6 cellular contexts compared by ENCODE assay signal in the genomic region with DNA sequence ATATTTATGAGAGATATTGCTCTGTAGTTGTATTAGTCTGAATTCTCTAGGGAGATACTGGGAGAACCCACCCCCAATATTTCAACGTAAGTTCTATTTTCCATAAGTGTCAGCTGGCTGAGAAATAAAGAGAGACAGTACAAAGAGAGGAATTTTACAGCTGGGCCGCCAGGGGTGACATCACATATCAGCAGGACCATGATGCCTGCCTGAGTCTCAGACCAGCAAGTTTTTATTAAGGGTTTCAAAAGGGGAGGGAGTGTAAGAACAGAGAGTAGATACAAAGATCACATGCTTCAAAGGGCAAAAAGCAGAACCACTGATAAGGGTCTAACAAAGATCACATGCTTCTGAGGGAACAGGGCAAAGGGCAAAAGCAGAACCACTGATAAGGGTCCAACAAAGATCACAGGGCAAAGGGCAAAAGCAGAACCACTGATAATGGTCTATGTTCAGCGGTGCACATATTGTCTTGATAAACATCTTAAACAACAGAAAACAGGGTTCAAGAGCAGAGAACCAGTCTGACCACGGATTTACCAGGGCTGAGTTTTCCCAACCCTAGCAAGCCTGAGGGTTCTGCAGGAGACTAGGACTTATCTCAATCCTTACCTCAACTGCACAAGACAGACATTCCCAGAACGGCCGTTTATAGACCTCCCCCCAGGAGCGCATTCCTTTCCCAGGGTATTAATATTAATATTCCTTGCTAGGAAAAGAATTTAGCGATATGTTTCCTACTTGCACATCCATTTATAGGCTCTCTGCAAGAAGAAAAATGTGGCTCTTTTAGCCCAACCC. TPM values are rescaled to one million over a fixed set of nuclear protein-coding genes. Genes with fewer than 3 reads are reported as not detected.
DNase-seq lines count a peak whose midpoint lies in the region; ATAC-seq, FAIRE-seq and TF ChIP-seq lines count a peak whose summit lies in the region.
"Not testable (repeated sequence)": the region's sequence is repeated elsewhere in the genome, so short reads cannot be mapped to it uniquely, and the experiment has no call there.

No MANE protein-coding gene starts in this region.

- H3K36me3 Mint-ChIP-seq in Caco-2 (ENCODE audit: insufficient read depth, unreplicated experiment) = peaks cover 32% of the 10 kb centered on the region

- not testable (repeated sequence) for H3K9me1 ChIP-seq in K562 (ENCODE audit: control insufficient read depth, insufficient read depth, low read length)

- not testable (repeated sequence) for H4K20me1 ChIP-seq in HCT116 (ENCODE audit: insufficient read depth); OCI-LY7 (ENCODE audit: insufficient read depth, low read length); K562 (replicated peaks; ENCODE audit: control insufficient read depth, insufficient read depth, low read length); HepG2 (ENCODE audit: insufficient read depth, low read length)

- peak; percentile 48 to 49 for DNase-seq in Caco-2
- DNase-seq in HCT116 (ENCODE audit: low read depth, low spot score); K562 (ENCODE audit: extremely low read depth in 1 of 4, low spot score in 3 of 4); HepG2 (ENCODE audit: low spot score): not testable (repeated sequence)
- DNase-seq in OCI-LY7 (ENCODE audit: low spot score) = peak; percentile 7
- DNase-seq in small intestine = peak; percentile 63

- ATAC-seq in HCT116, K562, HepG2: not testable (repeated sequence)

- H3K4me3 Mint-ChIP-seq in Caco-2 (ENCODE audit: unreplicated experiment) = not testable (repeated sequence)

- 33% methylated on average over 8 of the region's 8 CpGs for WGBS in K562 (ENCODE audit: insufficient coverage, low coverage, missing lambda C conversion rate)
- WGBS in HepG2 (ENCODE audit: low lambda C conversion rate) = 87% methylated on average over 8 of the region's 8 CpGs
- WGBS in small intestine, 3 donors = 63 to 82% (median 72%) methylated on average over 8 of the region's 8 CpGs

- not testable (repeated sequence) for BruUV-seq in Caco-2 (replicated peaks; lab: Mats Ljungman, UMichigan); HCT116 (replicated peaks; lab: Mats Ljungman, UMichigan); OCI-LY7 (replicated peaks; lab: Mats Ljungman, UMichigan); K562 (replicated peaks; lab: Mats Ljungman, UMichigan); HepG2 (replicated peaks; lab: Mats Ljungman, UMichigan)

- H3K9me2 ChIP-seq in HCT116 (ENCODE audit: insufficient read depth); OCI-LY7 (ENCODE audit: insufficient read depth, low read length): not testable (repeated sequence)

- CTCF ChIA-PET in Caco-2 (lab: Charles Lee); HCT116 (lab: Charles Lee); K562 (lab: Yijun Ruan, JAX; ENCODE audit: low intra/inter-chr PET ratio); HepG2 (lab: Yijun Ruan, JAX; ENCODE audit: low intra/inter-chr PET ratio, low total read pairs): not testable (repeated sequence)
- CTCF ChIA-PET in OCI-LY7 (lab: Charles Lee; ENCODE audit: unreplicated experiment) = interaction anchor here (0.6 kb wide), 1 partner anchor 400 kb away, joined by 3 read pairs; no protein-coding TSS in a partner anchor

- H3K9me3 ChIP-seq in Caco-2 (peaks cover 43% of the 10 kb centered on the region), HepG2 (ENCODE audit: low read length) (peaks cover 24% of the 10 kb centered on the region)
- not testable (repeated sequence) for H3K9me3 ChIP-seq in HCT116 (ENCODE audit: control insufficient read depth in 1 of 2, insufficient read depth in 1 of 2, low read depth in 1 of 2, low read length in 2 of 2); OCI-LY7 (ENCODE audit: low read length); K562 (replicated peaks; ENCODE audit: control insufficient read depth, insufficient read depth, low read depth, low read length); small intestine (ENCODE audit: control insufficient read depth, low read depth)

- not testable (repeated sequence) for FAIRE-seq in K562 (lab: Jason Lieb, UNC); HepG2 (lab: Jason Lieb, UNC); small intestine (lab: Jason Lieb, UNC)

- H3K27me3 ChIP-seq in Caco-2 (replicated peaks; ENCODE audit: control insufficient read depth, insufficient read depth, low read length); HCT116 (ENCODE audit: insufficient read depth, low read length); K562 (ENCODE audit: control insufficient read depth in 2 of 2, insufficient read depth in 2 of 2, low read length in 2 of 2); HepG2 (ENCODE audit: control insufficient read depth in 1 of 2, insufficient read depth in 2 of 2, low read length in 2 of 2); small intestine (ENCODE audit: control insufficient read depth in 2 of 2, insufficient read depth in 2 of 2, low read length in 2 of 2): not testable (repeated sequence)

- RAD21 ChIA-PET in HCT116 (lab: Charles Lee; ENCODE audit: low non-redundant PET in 1 of 2, low total read pairs in 2 of 2, uncharacterized antibody in 2 of 2, unreplicated experiment in 2 of 2) = not testable (repeated sequence)

- H3K27ac ChIP-seq in HCT116 (ENCODE audit: low read depth, low read length); OCI-LY7 (ENCODE audit: low read depth, low read length, poor library complexity, severe bottlenecking); K562 (ENCODE audit: extremely low read depth, low read depth, low read length): not testable (repeated sequence)
- peak overlapping the region; percentile 14 for H3K27ac ChIP-seq in HepG2 (ENCODE audit: extremely low read length, insufficient read depth, low read length)
- peak overlapping the region in 1 of 2 donors; percentile 20 for H3K27ac ChIP-seq in small intestine (ENCODE audit: low read depth in 1 of 2, low read length in 1 of 2)

- H3K4me2 ChIP-seq in HCT116 (ENCODE audit: low read length); OCI-LY7 (ENCODE audit: low read length); K562 (ENCODE audit: insufficient read depth, low read length); HepG2 (ENCODE audit: low read depth, low read length): not testable (repeated sequence)

- TF ChIP-seq CTCF in Caco-2 (IDR thresholded peaks at IDR 0.05; ENCODE audit: insufficient read depth in 1 of 2, low read depth in 1 of 2, low read length in 1 of 2, severe bottlenecking in 1 of 2, unreplicated experiment in 1 of 2); HCT116 (IDR thresholded peaks at IDR 0.05 in 2 of 3, conservative IDR thresholded peaks at IDR 0.05 in 1 of 3; ENCODE audit: borderline replicate concordance in 1 of 3, insufficient read depth in 1 of 3, low read depth in 2 of 3, low read length in 2 of 3); OCI-LY7 (conservative IDR thresholded peaks at IDR 0.05; ENCODE audit: low read length); K562 (IDR thresholded peaks at IDR 0.05 in 2 of 3, conservative IDR thresholded peaks at IDR 0.05 in 1 of 3; ENCODE audit: insufficient read depth in 2 of 3, low read depth in 1 of 3, low read length in 3 of 3); HepG2 (CRISPR knock-in tag; IDR thresholded peaks at IDR 0.05): not testable (repeated sequence)

- peak overlapping the region; percentile 39 for H3K27ac Mint-ChIP-seq in Caco-2 (ENCODE audit: unreplicated experiment)

- intact Hi-C loops in Caco-2 (cut with micrococcal nuclease; ENCODE audit: unreplicated experiment); HCT116 (cut with micrococcal nuclease); OCI-LY7 (cut with micrococcal nuclease; ENCODE audit: unreplicated experiment); K562 (cut with micrococcal nuclease); HepG2 (cut with micrococcal nuclease; ENCODE audit: unreplicated experiment): not testable (repeated sequence)

- H3K79me2 ChIP-seq in HCT116 (ENCODE audit: insufficient read depth, low read length); OCI-LY7 (ENCODE audit: insufficient read depth, low read depth, low read length); K562 (ENCODE audit: control insufficient read depth, insufficient read depth, low read length); HepG2 (ENCODE audit: insufficient read depth, low read length): not testable (repeated sequence)

- H3K4me1 ChIP-seq in Caco-2 (peaks cover 21% of the 10 kb centered on the region), HepG2 (ENCODE audit: insufficient read depth, low read length) (peaks cover 14% of the 10 kb centered on the region)
- H3K4me1 ChIP-seq in HCT116 (ENCODE audit: control insufficient read depth in 1 of 2, insufficient read depth in 2 of 2, low read length in 2 of 2); OCI-LY7 (ENCODE audit: insufficient read depth, low read length, poor library complexity, severe bottlenecking); K562 (replicated peaks in 1 of 2; ENCODE audit: control insufficient read depth in 2 of 2, insufficient read depth in 2 of 2, low read length in 2 of 2); small intestine (ENCODE audit: control insufficient read depth in 2 of 2, insufficient read depth in 1 of 2, low read depth in 1 of 2, low read length in 1 of 2): not testable (repeated sequence)

- not testable (repeated sequence) for H3K27me3 Mint-ChIP-seq in Caco-2 (ENCODE audit: insufficient read depth, unreplicated experiment)

- TF ChIP-seq RAD21 in HCT116 (IDR thresholded peaks at IDR 0.05; ENCODE audit: low read depth); K562 (CRISPR knock-in tag; conservative IDR thresholded peaks at IDR 0.05 in 1 of 2, IDR thresholded peaks at IDR 0.05 in 1 of 2); HepG2 (CRISPR knock-in tag; IDR thresholded peaks at IDR 0.05): not testable (repeated sequence)

- H3K4me3 ChIP-seq in Caco-2 (ENCODE audit: low read depth, low read length); HCT116 (replicated peaks in 1 of 2; ENCODE audit: low read depth in 1 of 2, low read length in 2 of 2); OCI-LY7 (ENCODE audit: low read depth, low read length, poor library complexity, severe bottlenecking); K562; HepG2 (replicated peaks in 1 of 3; ENCODE audit: insufficient read depth in 1 of 3, low read depth in 2 of 3, low read length in 3 of 3); small intestine (ENCODE audit: low read depth in 1 of 2, low read length in 2 of 2): not testable (repeated sequence)

- not testable (repeated sequence) for H3K36me3 ChIP-seq in Caco-2 (ENCODE audit: control insufficient read depth, insufficient read depth, low read length); HCT116 (ENCODE audit: control insufficient read depth in 1 of 2, insufficient read depth in 2 of 2, low read length in 2 of 2); OCI-LY7 (ENCODE audit: insufficient read depth, low read length); K562 (ENCODE audit: control insufficient read depth, insufficient read depth, low read length); HepG2 (replicated peaks in 1 of 2; ENCODE audit: control insufficient read depth in 1 of 2, insufficient read depth in 2 of 2, low read length in 2 of 2); small intestine (ENCODE audit: control insufficient read depth in 2 of 2, insufficient read depth in 2 of 2, low read length in 2 of 2)

- H3K4me1 Mint-ChIP-seq in Caco-2 (ENCODE audit: low read depth, unreplicated experiment) = peaks cover 23% of the 10 kb centered on the region

- not testable (repeated sequence) for TF ChIP-seq POLR2A in HCT116 (IDR thresholded peaks at IDR 0.05; ENCODE audit: borderline replicate concordance, extremely low read depth, insufficient read depth, insufficient read length); K562 (conservative IDR thresholded peaks at IDR 0.05); HepG2 (IDR thresholded peaks at IDR 0.05; ENCODE audit: insufficient read depth in 1 of 2, low read depth in 2 of 2, low read length in 2 of 2)

- in situ Hi-C loops in K562 (cut with MboI) = loop anchor here (10.0 kb wide), 1 partner anchor 625 kb away; no protein-coding TSS in a partner anchor
- in situ Hi-C loops in HepG2 (cut with HindIII; ENCODE audit: extremely low pct_ligation_motif_present, low pct_unique_long_range_greater_than_20kb) = not testable (repeated sequence)

- POLR2A ChIA-PET in Caco-2 (lab: Charles Lee); HCT116 (lab: Charles Lee); OCI-LY7 (lab: Charles Lee); K562 (lab: Yijun Ruan, JAX); HepG2 (lab: Yijun Ruan, JAX): not testable (repeated sequence)

- H3K9me3 Mint-ChIP-seq in Caco-2 (ENCODE audit: unreplicated experiment) = peaks cover 47% of the 10 kb centered on the region

- TF ChIP-seq EP300 in K562 (IDR thresholded peaks at IDR 0.05; ENCODE audit: low read length); HepG2 (IDR thresholded peaks at IDR 0.05; ENCODE audit: low read depth in 2 of 2, low read length in 2 of 2); HepG2 (CRISPR knock-in tag; IDR thresholded peaks at IDR 0.05; ENCODE audit: borderline replicate concordance): not testable (repeated sequence)

- not testable (repeated sequence) for H3K9ac ChIP-seq in HCT116 (ENCODE audit: low read length); K562 (ENCODE audit: insufficient read depth in 1 of 2, low read depth in 2 of 2, low read length in 2 of 2); HepG2 (ENCODE audit: insufficient read depth, low read depth, low read length)

- H2AFZ ChIP-seq in HCT116 (ENCODE audit: low read depth, low read length, poor library complexity, severe bottlenecking); OCI-LY7 (ENCODE audit: low read length); K562 (ENCODE audit: low read depth, low read length); HepG2 (ENCODE audit: low read length): not testable (repeated sequence)

RNA-seq across cellular contexts. Expression of gene BTD, which starts 18.3 kb away (rescaled TPM):
- total RNA-seq in Caco-2 (2022) (11.1 and 11.8 TPM in 2 replicates), HCT116 (2021; ENCODE audit: unreplicated experiment) (5.0 TPM), OCI-LY7 (2022) (4.2 and 4.8 TPM in 2 replicates), K562 (2014; rRNA removed) (5.8 and 7.5 TPM in 2 replicates), K562 (2014; rRNA removed; fragmentation: Illumina TruSeq; extraction: Trizol) (7.0 and 8.4 TPM in 2 replicates), K562 (2015; rRNA removed; fragmentation: Illumina TruSeq; extraction: Trizol) (6.6 and 9.2 TPM in 2 replicates), K562 (2021) (7.5 and 8.5 TPM in 2 replicates), HepG2 (2016; rRNA removed; fragmentation: Illumina TruSeq; extraction: Trizol) (12.4 and 15.7 TPM in 2 replicates)
- polyA plus RNA-seq in HCT116 (2012) = 5.3 and 6.7 TPM in 2 replicates
- total RNA-seq in OCI-LY7 (2014; rRNA removed; shearing (Covaris generic)) = 4.7 and 6.0 TPM in 2 replicates
- 15.1 and 17.2 TPM in 2 replicates for total RNA-seq in K562 (2011; cell fraction: chromatin; rRNA removed; ENCODE audit: low replicate concordance)
- total RNA-seq in K562 (2011; cell fraction: nucleolus; rRNA removed) = 20.2 and 22.9 TPM in 2 replicates
- total RNA-seq in K562 (2011; cell fraction: nucleoplasm; rRNA removed) = 28.9 and 36.2 TPM in 2 replicates
- polyA plus RNA-seq in K562 (2011; rRNA removed) (18.0 and 18.5 TPM in 2 replicates), K562 (2014; fragmentation: Illumina TruSeq; extraction: Trizol) (9.1 and 10.7 TPM in 2 replicates), K562 (2014; fragmentation: Nextera tagmentation; extraction: Ambion mirVana) (10 to 100 TPM; 24.3 to 26.2 TPM), K562 (2014; rRNA removed) (10.6 and 11.2 TPM in 2 replicates), HepG2 (2011; rRNA removed) (35.3 and 35.5 TPM in 2 replicates), small intestine (10 to 100 TPM; 20.6 to 37.6 (median 29.0) TPM)
- polyA plus RNA-seq in K562 (2011; cell fraction: cytosol; rRNA removed) = 16.8 and 20.5 TPM in 2 replicates
- polyA plus RNA-seq in K562 (2011; cell fraction: nucleus; rRNA removed) = 10.3 and 13.8 TPM in 2 replicates
- polyA plus RNA-seq in K562 (2012) = 10.7 and 12.9 TPM in 2 replicates
- polyA minus RNA-seq in K562 (2011; rRNA and poly(A)+ RNA removed) = 12.0 and 15.3 TPM in 2 replicates
- 3.9 and 5.2 TPM in 2 replicates for polyA minus RNA-seq in K562 (2011; cell fraction: cytosol; rRNA and poly(A)+ RNA removed)
- polyA minus RNA-seq in K562 (2011; cell fraction: nucleus; rRNA and poly(A)+ RNA removed) = 5.9 and 14.4 TPM in 2 replicates
- total RNA-seq in HepG2 (2016; cell fraction: cytosol; rRNA removed; fragmentation: Illumina TruSeq; extraction: Trizol; ENCODE audit: low read depth) = 3.3 and 4.1 TPM in 2 replicates
- 10.3 and 17.5 TPM in 2 replicates for total RNA-seq in HepG2 (2016; cell fraction: insoluble cytoplasmic fraction; rRNA removed; fragmentation: Illumina TruSeq; extraction: Trizol)
- 5.8 and 6.0 TPM in 2 replicates for total RNA-seq in HepG2 (2016; cell fraction: membrane; rRNA removed; fragmentation: Illumina TruSeq; extraction: Trizol)
- 16.3 and 19.1 TPM in 2 replicates for total RNA-seq in HepG2 (2016; cell fraction: nucleus; rRNA removed; fragmentation: Illumina TruSeq; extraction: Trizol)
- polyA plus RNA-seq in HepG2 (2011; cell fraction: cytosol; rRNA removed) = 34.6 and 45.8 TPM in 2 replicates
- polyA plus RNA-seq in HepG2 (2011; cell fraction: nucleus; rRNA removed) = 16.5 and 18.2 TPM in 2 replicates
- polyA plus RNA-seq in HepG2 (2012) = 26.8 and 28.2 TPM in 2 replicates
- 3.9 TPM in 2 replicates for polyA plus RNA-seq in HepG2 (2016; cell fraction: cytosol; fragmentation: Illumina TruSeq; extraction: Trizol; ENCODE audit: low read depth)
- 9.1 TPM in 2 replicates for polyA plus RNA-seq in HepG2 (2016; cell fraction: insoluble cytoplasmic fraction; fragmentation: Illumina TruSeq; extraction: Trizol; ENCODE audit: low read depth)
- 4.9 and 5.9 TPM in 2 replicates for polyA plus RNA-seq in HepG2 (2016; cell fraction: membrane; fragmentation: Illumina TruSeq; extraction: Trizol; ENCODE audit: low read depth)
- 20.7 and 21.2 TPM in 2 replicates for polyA plus RNA-seq in HepG2 (2016; cell fraction: nucleus; fragmentation: Illumina TruSeq; extraction: Trizol; ENCODE audit: insufficient read depth, low read depth)
- 41.5 and 57.7 TPM in 2 replicates for polyA minus RNA-seq in HepG2 (2011; rRNA and poly(A)+ RNA removed; ENCODE audit: low replicate concordance)
- polyA minus RNA-seq in HepG2 (2011; cell fraction: cytosol; rRNA and poly(A)+ RNA removed) = 17.9 and 21.0 TPM in 2 replicates
- polyA minus RNA-seq in HepG2 (2011; cell fraction: nucleus; rRNA and poly(A)+ RNA removed) = 28.2 and 36.6 TPM in 2 replicates

RNA-seq across cellular contexts. Expression of gene HACL1, which starts 18.5 kb away (rescaled TPM):
- 41.9 and 48.1 TPM in 2 replicates for total RNA-seq in Caco-2 (2022)
- total RNA-seq in HCT116 (2021; ENCODE audit: unreplicated experiment) = 20.5 TPM
- 18.7 and 18.9 TPM in 2 replicates for polyA plus RNA-seq in HCT116 (2012)
- 13.9 and 25.5 TPM in 2 replicates for total RNA-seq in OCI-LY7 (2014; rRNA removed; shearing (Covaris generic))
- total RNA-seq in OCI-LY7 (2022) = 22.0 and 29.1 TPM in 2 replicates
- 68.2 and 88.4 TPM in 2 replicates for total RNA-seq in K562 (2011; cell fraction: chromatin; rRNA removed; ENCODE audit: low replicate concordance)
- 62.5 and 76.5 TPM in 2 replicates for total RNA-seq in K562 (2011; cell fraction: nucleolus; rRNA removed)
- total RNA-seq in K562 (2011; cell fraction: nucleoplasm; rRNA removed) = 64.9 and 74.0 TPM in 2 replicates
- total RNA-seq in K562 (2014; rRNA removed) = 18.6 and 18.9 TPM in 2 replicates
- total RNA-seq in K562 (2014; rRNA removed; fragmentation: Illumina TruSeq; extraction: Trizol) = 30.5 and 33.8 TPM in 2 replicates
- 19.0 and 23.0 TPM in 2 replicates for total RNA-seq in K562 (2015; rRNA removed; fragmentation: Illumina TruSeq; extraction: Trizol)
- 29.1 and 31.5 TPM in 2 replicates for total RNA-seq in K562 (2021)
- 43.1 and 61.5 TPM in 2 replicates for polyA plus RNA-seq in K562 (2011; rRNA removed)
- polyA plus RNA-seq in K562 (2011; cell fraction: cytosol; rRNA removed) = 25.6 and 31.1 TPM in 2 replicates
- polyA plus RNA-seq in K562 (2011; cell fraction: nucleus; rRNA removed) = 52.7 and 69.1 TPM in 2 replicates
- 33.6 and 43.7 TPM in 2 replicates for polyA plus RNA-seq in K562 (2012)
- polyA plus RNA-seq in K562 (2014; fragmentation: Illumina TruSeq; extraction: Trizol) = 22.8 and 25.1 TPM in 2 replicates
- polyA plus RNA-seq in K562 (2014; fragmentation: Nextera tagmentation; extraction: Ambion mirVana) = 10 to 100 TPM; 39.0 to 54.7 TPM
- 19.0 and 23.5 TPM in 2 replicates for polyA plus RNA-seq in K562 (2014; rRNA removed)
- polyA minus RNA-seq in K562 (2011; rRNA and poly(A)+ RNA removed) = 83.3 and 83.9 TPM in 2 replicates
- polyA minus RNA-seq in K562 (2011; cell fraction: cytosol; rRNA and poly(A)+ RNA removed) = 17.1 and 26.1 TPM in 2 replicates
- polyA minus RNA-seq in K562 (2011; cell fraction: nucleus; rRNA and poly(A)+ RNA removed) = 39.2 and 45.1 TPM in 2 replicates
- total RNA-seq in HepG2 (2016; rRNA removed; fragmentation: Illumina TruSeq; extraction: Trizol) = 25.7 and 32.0 TPM in 2 replicates
- 5.1 and 7.6 TPM in 2 replicates for total RNA-seq in HepG2 (2016; cell fraction: cytosol; rRNA removed; fragmentation: Illumina TruSeq; extraction: Trizol; ENCODE audit: low read depth)
- 25.8 and 31.8 TPM in 2 replicates for total RNA-seq in HepG2 (2016; cell fraction: insoluble cytoplasmic fraction; rRNA removed; fragmentation: Illumina TruSeq; extraction: Trizol)
- total RNA-seq in HepG2 (2016; cell fraction: membrane; rRNA removed; fragmentation: Illumina TruSeq; extraction: Trizol) = 7.5 and 7.7 TPM in 2 replicates
- 20.6 and 21.9 TPM in 2 replicates for total RNA-seq in HepG2 (2016; cell fraction: nucleus; rRNA removed; fragmentation: Illumina TruSeq; extraction: Trizol)
- 22.1 and 25.7 TPM in 2 replicates for polyA plus RNA-seq in HepG2 (2011; rRNA removed)
- 18.1 and 18.3 TPM in 2 replicates for polyA plus RNA-seq in HepG2 (2011; cell fraction: cytosol; rRNA removed)
- 14.0 and 16.9 TPM in 2 replicates for polyA plus RNA-seq in HepG2 (2011; cell fraction: nucleus; rRNA removed)
- polyA plus RNA-seq in HepG2 (2012) = 12.0 and 17.7 TPM in 2 replicates
- polyA plus RNA-seq in HepG2 (2016; cell fraction: cytosol; fragmentation: Illumina TruSeq; extraction: Trizol; ENCODE audit: low read depth) = 2.3 and 2.6 TPM in 2 replicates
- 20.8 and 23.2 TPM in 2 replicates for polyA plus RNA-seq in HepG2 (2016; cell fraction: insoluble cytoplasmic fraction; fragmentation: Illumina TruSeq; extraction: Trizol; ENCODE audit: low read depth)
- 4.0 and 4.1 TPM in 2 replicates for polyA plus RNA-seq in HepG2 (2016; cell fraction: membrane; fragmentation: Illumina TruSeq; extraction: Trizol; ENCODE audit: low read depth)
- polyA plus RNA-seq in HepG2 (2016; cell fraction: nucleus; fragmentation: Illumina TruSeq; extraction: Trizol; ENCODE audit: insufficient read depth, low read depth) = 13.2 and 15.6 TPM in 2 replicates
- polyA minus RNA-seq in HepG2 (2011; rRNA and poly(A)+ RNA removed; ENCODE audit: low replicate concordance) = 39.5 and 56.3 TPM in 2 replicates
- 11.1 and 11.2 TPM in 2 replicates for polyA minus RNA-seq in HepG2 (2011; cell fraction: cytosol; rRNA and poly(A)+ RNA removed)
- 51.2 and 57.7 TPM in 2 replicates for polyA minus RNA-seq in HepG2 (2011; cell fraction: nucleus; rRNA and poly(A)+ RNA removed)
- 100 to 1,000 TPM in 2 of 3 donors, 10 to 100 TPM in 1; 24.5 to 138 (median 121) TPM for polyA plus RNA-seq in small intestine
